ENCODE assay signal across 7 cellular contexts in genomic region chr1:113043144-113043488, GRCh38. TPM values are rescaled to one million over a fixed set of nuclear protein-coding genes. Genes with fewer than 3 reads are reported as not detected.
DNase-seq lines count a peak whose midpoint lies in the region; ATAC-seq and TF ChIP-seq lines count a peak whose summit lies in the region.
"Not testable (repeated sequence)": the region's sequence is repeated elsewhere in the genome, so short reads cannot be mapped to it uniquely, and the experiment has no call there.

No MANE protein-coding gene starts in this region.

- H3K4me1 Mint-ChIP-seq in activated T-helper 17 cell treated with anti-CD3 and anti-CD28 coated beads, Interleukin-2, amount 50 U/mL, for 72 hours: peaks cover 22% of the 10 kb centered on the region
- peaks cover 42% of the 10 kb centered on the region for H3K4me1 Mint-ChIP-seq in dendritic cell treated with granulocyte-macrophage colony-stimulating factor and Interleukin-4, amounts not matched to agents 40 ng/mL and 50 ng/mL, for 4 days (ENCODE audit: low read depth)
- H3K4me1 Mint-ChIP-seq in mesothelial cell of epicardium: peaks cover 35% of the 10 kb centered on the region

- H3K4me1 ChIP-seq in ES-I3 (ENCODE audit: insufficient read depth, low read length) (peaks cover 43% of the 10 kb centered on the region), OCI-LY3 (ENCODE audit: low read length) (peaks cover 49% of the 10 kb centered on the region), hepatocyte (ENCODE audit: insufficient read depth) (peaks cover 28% of the 10 kb centered on the region), trophoblast cell (ENCODE audit: control insufficient read depth in 1 of 2, insufficient read depth in 2 of 2, low read length in 2 of 2) (peaks cover 12 to 23% of the 10 kb centered on the region in 2 experiments)

- H3K27ac Mint-ChIP-seq in activated T-helper 17 cell treated with anti-CD3 and anti-CD28 coated beads, Interleukin-2, amount 50 U/mL, for 72 hours: peak overlapping the region; percentile 65
- peak overlapping the region; percentile 80 for H3K27ac Mint-ChIP-seq in dendritic cell treated with granulocyte-macrophage colony-stimulating factor and Interleukin-4, amounts not matched to agents 40 ng/mL and 50 ng/mL, for 4 days
- peak overlapping the region; percentile 74 for H3K27ac Mint-ChIP-seq in mesothelial cell of epicardium

- H2AFZ ChIP-seq in OCI-LY3 (ENCODE audit: low read depth, low read length); hepatocyte; trophoblast cell (ENCODE audit: insufficient read depth, low read length, poor library complexity): not testable (repeated sequence)

- H3K4me2 ChIP-seq in OCI-LY3 (ENCODE audit: low read length): peak overlapping the region; percentile 98
- peak overlapping the region; percentile 10 for H3K4me2 ChIP-seq in hepatocyte
- H3K4me2 ChIP-seq in trophoblast cell (ENCODE audit: low read length): peak overlapping the region; percentile 13

- H3K4me3 Mint-ChIP-seq in activated T-helper 17 cell treated with anti-CD3 and anti-CD28 coated beads, Interleukin-2, amount 50 U/mL, for 72 hours: peak overlapping the region; percentile 54
- not testable (repeated sequence) for H3K4me3 Mint-ChIP-seq in dendritic cell treated with granulocyte-macrophage colony-stimulating factor and Interleukin-4, amounts not matched to agents 40 ng/mL and 50 ng/mL, for 4 days; mesothelial cell of epicardium

- peak overlapping the region; percentile 68 for H2BK120ac ChIP-seq in trophoblast cell (ENCODE audit: insufficient read depth, low read length, poor library complexity)

- not testable (repeated sequence) for H3K36me3 Mint-ChIP-seq in activated T-helper 17 cell treated with anti-CD3 and anti-CD28 coated beads, Interleukin-2, amount 50 U/mL, for 72 hours (ENCODE audit: low read depth); dendritic cell treated with granulocyte-macrophage colony-stimulating factor and Interleukin-4, amounts not matched to agents 40 ng/mL and 50 ng/mL, for 4 days (ENCODE audit: low read depth); mesothelial cell of epicardium

- H4K12ac ChIP-seq in trophoblast cell (ENCODE audit: low read depth, low read length): not testable (repeated sequence)

- peak overlapping the region; percentile 29 for H3K18ac ChIP-seq in trophoblast cell (ENCODE audit: low read length)

- H3K79me2 ChIP-seq in OCI-LY3 (ENCODE audit: low read length); hepatocyte; trophoblast cell (ENCODE audit: control insufficient read depth, insufficient read depth, low read length, poor library complexity): not testable (repeated sequence)

- H3K27me3 ChIP-seq in OCI-LY3 (ENCODE audit: low read depth, low read length); hepatocyte; trophoblast cell (ENCODE audit: insufficient read depth, low read length): not testable (repeated sequence)

- not testable (repeated sequence) for H2AK5ac ChIP-seq in trophoblast cell (ENCODE audit: low read length)

- H4K20me1 ChIP-seq in OCI-LY3 (ENCODE audit: insufficient read depth, low read length); hepatocyte (ENCODE audit: insufficient read depth, poor library complexity, severe bottlenecking): not testable (repeated sequence)

- not testable (repeated sequence) for H3K23ac ChIP-seq in trophoblast cell (ENCODE audit: low read length)

- not testable (repeated sequence) for H3K9me3 ChIP-seq in ES-I3 (ENCODE audit: control insufficient read depth, insufficient read depth, low read length); OCI-LY3 (ENCODE audit: insufficient read depth, low read length); hepatocyte (ENCODE audit: low read depth); trophoblast cell (ENCODE audit: insufficient read depth, low read depth, low read length)

- TF ChIP-seq CTCF in OCI-LY3 (IDR thresholded peaks at IDR 0.05; ENCODE audit: low read depth, low read length); hepatocyte (IDR thresholded peaks at IDR 0.05; ENCODE audit: poor library complexity); mesothelial cell of epicardium (IDR thresholded peaks at IDR 0.05; ENCODE audit: unreplicated experiment): not testable (repeated sequence)

- peak overlapping the region; percentile 69 for H2BK12ac ChIP-seq in trophoblast cell (ENCODE audit: low read length)

- H3K27ac ChIP-seq in OCI-LY3 (ENCODE audit: low read length) (peak overlapping the region; percentile 99), hepatocyte (peak overlapping the region; percentile 16), trophoblast cell (ENCODE audit: low read depth, low read length) (peak overlapping the region; percentile 87)

- intact Hi-C loops in dendritic cell treated with granulocyte-macrophage colony-stimulating factor and Interleukin-4, amounts not matched to agents 40 ng/mL and 50 ng/mL, for 4 days (cut with micrococcal nuclease): loop anchor here (2.0 kb wide), 2 partner anchors 86 to 324 kb away; partner anchors contain the start of gene SLC16A1

- peak overlapping the region; percentile 73 for H3K4me3 ChIP-seq in OCI-LY3 (ENCODE audit: low read length)
- H3K4me3 ChIP-seq in hepatocyte; trophoblast cell (ENCODE audit: low read depth, low read length): not testable (repeated sequence)

- H3K4ac ChIP-seq in trophoblast cell (ENCODE audit: low read depth, low read length): not testable (repeated sequence)

- H3K79me1 ChIP-seq in trophoblast cell (ENCODE audit: low read length): peaks cover 10% of the 10 kb centered on the region

- not testable (repeated sequence) for DNase-seq in hepatocyte (ENCODE audit: low spot score); mesothelial cell of epicardium (ENCODE audit: low spot score in 2 of 2, unreplicated experiment in 2 of 2); trophoblast cell

- WGBS in hepatocyte (ENCODE audit: low lambda C conversion rate, missing lambda C conversion rate): 79% methylated on average over 12 of the region's 12 CpGs
- WGBS in trophoblast cell (ENCODE audit: extremely low coverage, insufficient coverage, insufficient read length): no CpG with 5 or more reads among the region's 12 CpGs

- not testable (repeated sequence) for H3K9me3 Mint-ChIP-seq in activated T-helper 17 cell treated with anti-CD3 and anti-CD28 coated beads, Interleukin-2, amount 50 U/mL, for 72 hours; dendritic cell treated with granulocyte-macrophage colony-stimulating factor and Interleukin-4, amounts not matched to agents 40 ng/mL and 50 ng/mL, for 4 days; mesothelial cell of epicardium

- not testable (repeated sequence) for ATAC-seq in activated T-helper 17 cell treated with anti-CD3 and anti-CD28 coated beads, Interleukin-2, amount 50 U/mL, for 72 hours (replicated peaks)

- peak overlapping the region; percentile 28 for H3K14ac ChIP-seq in trophoblast cell (ENCODE audit: low read length)

- not testable (repeated sequence) for H3K36me3 ChIP-seq in ES-I3 (ENCODE audit: insufficient read depth, low read length); OCI-LY3 (replicated peaks; ENCODE audit: low read depth, low read length); hepatocyte (replicated peaks; ENCODE audit: insufficient read depth, low read depth); trophoblast cell (ENCODE audit: control insufficient read depth in 1 of 2, insufficient read depth in 2 of 2, low read length in 2 of 2)

- H2BK5ac ChIP-seq in trophoblast cell (ENCODE audit: low read depth, low read length, poor library complexity): peak overlapping the region; percentile 74

- not testable (repeated sequence) for H3K9me2 ChIP-seq in hepatocyte (replicated peaks; ENCODE audit: insufficient read depth)

- H4K91ac ChIP-seq in trophoblast cell (ENCODE audit: low read depth, low read length): peak overlapping the region; percentile 65

- peak overlapping the region; percentile 34 for H3K9ac ChIP-seq in ES-I3 (ENCODE audit: low read depth, low read length)
- H3K9ac ChIP-seq in OCI-LY3 (ENCODE audit: low read length): peak overlapping the region; percentile 89
- not testable (repeated sequence) for H3K9ac ChIP-seq in trophoblast cell (ENCODE audit: low read length)

- not testable (repeated sequence) for H3K27me3 Mint-ChIP-seq in activated T-helper 17 cell treated with anti-CD3 and anti-CD28 coated beads, Interleukin-2, amount 50 U/mL, for 72 hours; dendritic cell treated with granulocyte-macrophage colony-stimulating factor and Interleukin-4, amounts not matched to agents 40 ng/mL and 50 ng/mL, for 4 days; mesothelial cell of epicardium (ENCODE audit: low read depth)

- H4K8ac ChIP-seq in trophoblast cell (ENCODE audit: low read depth, low read length): peak overlapping the region; percentile 47

RNA-seq across cellular contexts. Expression of gene LRIG2, which starts 29.9 kb away (rescaled TPM):
- total RNA-seq in activated T-helper 17 cell treated with anti-CD3 and anti-CD28 coated beads, Interleukin-2, amount 50 U/mL, for 72 hours: 10 to 100 TPM in 1 of 2 donors, 1 to 10 TPM in 1; 9.9 to 12.9 TPM
- 12.7 and 19.1 TPM in 2 replicates for total RNA-seq in hepatocyte
- polyA plus RNA-seq in hepatocyte: 3.6 and 4.3 TPM in 2 replicates
- total RNA-seq in mesothelial cell of epicardium: 29.3 to 31.0 TPM (median 29.9 TPM) in 3 replicates
- 5.2 and 6.0 TPM in 2 replicates for polyA plus RNA-seq in trophoblast cell (2013)

Comparison
In these comparisons a context has a peak if more than half of its experiments do, and no peak if none do; other contexts are left out.
1. H3K27ac ChIP-seq: peak in every context shown above with its lines; median percentile 99 in OCI-LY3; 87 in trophoblast cell; 16 in hepatocyte.
2. H3K4me2 ChIP-seq: peak in every context shown above with its lines; median percentile 98 in OCI-LY3; 13 in trophoblast cell; 10 in hepatocyte.